8 cellular contexts compared by ENCODE assay signal in the genomic region with DNA sequence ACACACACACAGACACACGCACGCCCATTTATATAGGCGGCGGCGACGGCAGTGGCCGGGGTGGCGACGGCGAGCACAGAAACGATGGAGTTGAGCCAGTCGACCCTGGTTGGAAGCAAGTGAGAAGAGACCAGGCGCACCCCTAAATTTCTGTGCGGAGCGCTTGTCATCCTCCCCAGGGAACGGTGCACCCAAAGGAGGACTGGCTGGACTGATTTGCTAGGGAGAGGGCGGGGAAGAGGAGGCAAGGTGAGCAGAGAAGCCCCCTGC. TPM values are rescaled to one million over a fixed set of nuclear protein-coding genes. Genes with fewer than 3 reads are reported as not detected.
DNase-seq lines count a peak whose midpoint lies in the region; ATAC-seq and TF ChIP-seq lines count a peak whose summit lies in the region.

No MANE protein-coding gene starts in this region.

- no peaks in the 10 kb centered on the region for H3K36me3 ChIP-seq in thymus (ENCODE audit: control insufficient read depth, insufficient read depth)

- H3K4me3 ChIP-seq in lower leg skin (ENCODE audit: low read depth, poor library complexity, severe bottlenecking), result peak overlapping the region; percentile 25
- H3K4me3 ChIP-seq in thymus (ENCODE audit: low read length), result peak overlapping the region; percentile 6

- TF ChIP-seq POLR2A in lower leg skin (IDR thresholded peaks at IDR 0.05), result no peak

- no peaks in the 10 kb centered on the region for H3K9me3 ChIP-seq in thymus (ENCODE audit: control insufficient read depth)

- no peak for TF ChIP-seq CTCF in lower leg skin (IDR thresholded peaks at IDR 0.05)

- H3K27me3 ChIP-seq in thymus (ENCODE audit: control insufficient read depth, insufficient read depth), result peaks cover 25% of the 10 kb centered on the region

- no peak for ATAC-seq in HG03520 (IDR thresholded peaks at IDR 0.05; ENCODE audit: unreplicated experiment)
- no peak for ATAC-seq in GM18858 (IDR thresholded peaks at IDR 0.05; ENCODE audit: unreplicated experiment)

- in situ Hi-C loops in G401 (cut with HindIII; ENCODE audit: low sequenced_read_pairs), result no loop called here

- DNase-seq in NCI-H748 treated with DMSO at 0.1 percent for 48 hours (lab: John Stamatoyannopoulos, UW), result peak; percentile 59
- DNase-seq in NCI-H748 (lab: John Stamatoyannopoulos, UW; ENCODE audit: unreplicated experiment), result no peak
- peak; percentile 1 for DNase-seq in cerebellar cortex (ENCODE audit: low spot score)
- no peak for DNase-seq in lower leg skin (ENCODE audit: low spot score in 2 of 2)
- DNase-seq in G401 (ENCODE audit: low spot score), result no peak

- 0 to 46% methylated on average over 12 to 17 of the region's 17 CpGs for WGBS in lower leg skin, 2 donors
- under 1% methylated on average over 17 of the region's 17 CpGs for WGBS in thymus

- intact Hi-C loops in lower leg skin (cut with DNase I; ENCODE audit: low total_unique reads), result no loop called here

- no peaks in the 10 kb centered on the region for H3K4me1 ChIP-seq in thymus (ENCODE audit: control insufficient read depth, insufficient read depth, low read length)

- no peak overlapping the region for H3K27ac ChIP-seq in thymus (ENCODE audit: low read depth)

RNA-seq across cellular contexts. Expression of gene NHS, which starts 0.3 kb away (rescaled TPM):
- total RNA-seq in lower leg skin, result 1 to 10 TPM; 2.4 to 5.4 (median 4.0) TPM
- polyA plus RNA-seq in thymus, result 2.8 TPM
- total RNA-seq in G401 (2014; rRNA removed; shearing (Covaris generic)), result not detected in 2 replicates

Comparison
In these comparisons a context has a peak if more than half of its experiments do, and no peak if none do; other contexts are left out.
1. DNase-seq: peak in NCI-H748 treated with DMSO at 0.1 percent for 48 hours (single experiment) and cerebellar cortex (single experiment); none in NCI-H748 (single experiment), lower leg skin (0 of 2) and G401 (single experiment).